In genomic region chr4:88033309-88033708, GRCh38 we compare ENCODE assay signal across 7 cellular contexts. TPM values are rescaled to one million over a fixed set of nuclear protein-coding genes. Genes with fewer than 3 reads are reported as not detected.
DNase-seq lines count a peak whose midpoint lies in the region; ATAC-seq and TF ChIP-seq lines count a peak whose summit lies in the region.

No MANE protein-coding gene starts in this region.

- H3K4me2 ChIP-seq in DND-41 (ENCODE audit: insufficient read depth, low read length) = no peak overlapping the region

- no peaks in the 10 kb centered on the region for H3K9me3 Mint-ChIP-seq in effector memory CD8-positive, alpha-beta T cell
- no peaks in the 10 kb centered on the region for H3K9me3 Mint-ChIP-seq in mesothelial cell of epicardium

- no peaks in the 10 kb centered on the region for H3K27me3 Mint-ChIP-seq in T-helper 17 cell
- no peaks in the 10 kb centered on the region for H3K27me3 Mint-ChIP-seq in effector memory CD8-positive, alpha-beta T cell
- H3K27me3 Mint-ChIP-seq in mesothelial cell of epicardium (ENCODE audit: low read depth) = no peaks in the 10 kb centered on the region

- H3K36me3 ChIP-seq in DND-41 (ENCODE audit: insufficient read depth, low read length) = peaks cover 54% of the 10 kb centered on the region

- H4K20me1 ChIP-seq in DND-41 (ENCODE audit: insufficient read depth, low read length) = no peaks in the 10 kb centered on the region; the same call in 1 of the 2 replicates

- H3K9me3 ChIP-seq in DND-41 (ENCODE audit: insufficient read depth, low read length, severe bottlenecking) = no peaks in the 10 kb centered on the region
- no peaks in the 10 kb centered on the region for H3K9me3 ChIP-seq in T-helper 17 cell (ENCODE audit: control insufficient read depth, low read length, poor library complexity, severe bottlenecking)

- no peak overlapping the region for H2AFZ ChIP-seq in DND-41 (ENCODE audit: low read depth, low read length)

- ATAC-seq in DND-41 (ENCODE audit: insufficient read depth, low read depth) (peak; percentile 76), T-helper 17 cell (peak; percentile 59), HG03457 (IDR thresholded peaks at IDR 0.05; ENCODE audit: unreplicated experiment) (no peak)
- ATAC-seq in effector memory CD8-positive, alpha-beta T cell (replicated peaks) = peak; percentile 65

- H3K4me1 Mint-ChIP-seq in T-helper 17 cell = peaks cover 8% of the 10 kb centered on the region
- no peaks in the 10 kb centered on the region for H3K4me1 Mint-ChIP-seq in effector memory CD8-positive, alpha-beta T cell (ENCODE audit: low read depth in 2 of 2)
- H3K4me1 Mint-ChIP-seq in mesothelial cell of epicardium = peaks cover 12% of the 10 kb centered on the region

- no peak overlapping the region for H3K4me3 Mint-ChIP-seq in T-helper 17 cell
- no peak overlapping the region for H3K4me3 Mint-ChIP-seq in effector memory CD8-positive, alpha-beta T cell
- no peak overlapping the region for H3K4me3 Mint-ChIP-seq in mesothelial cell of epicardium

- no peak overlapping the region for H3K27ac ChIP-seq in DND-41 (ENCODE audit: low read length)

- H3K27me3 ChIP-seq in DND-41 (ENCODE audit: insufficient read depth, low read length, poor library complexity) = no peaks in the 10 kb centered on the region

- H3K36me3 Mint-ChIP-seq in T-helper 17 cell (ENCODE audit: low read depth) (peaks cover 12% of the 10 kb centered on the region), mesothelial cell of epicardium (peaks cover 51% of the 10 kb centered on the region)
- H3K36me3 Mint-ChIP-seq in effector memory CD8-positive, alpha-beta T cell (ENCODE audit: insufficient read depth) = peaks cover 3% of the 10 kb centered on the region

- no peak overlapping the region for H3K4me3 ChIP-seq in DND-41 (ENCODE audit: low read depth in 1 of 2, low read length in 2 of 2)

- H3K27ac Mint-ChIP-seq in T-helper 17 cell (no peak overlapping the region), mesothelial cell of epicardium (no peak overlapping the region)
- no peak overlapping the region for H3K27ac Mint-ChIP-seq in effector memory CD8-positive, alpha-beta T cell

- no peaks in the 10 kb centered on the region for H3K4me1 ChIP-seq in DND-41 (ENCODE audit: insufficient read depth, low read length)

- no peaks in the 10 kb centered on the region for H3K79me2 ChIP-seq in DND-41 (ENCODE audit: insufficient read depth, low read length)

- TF ChIP-seq CTCF in DND-41 (IDR thresholded peaks at IDR 0.05; ENCODE audit: borderline replicate concordance, extremely low read depth, low read length, poor library complexity, severe bottlenecking) (peak; percentile 73), GM20000 (IDR thresholded peaks at IDR 0.05; ENCODE audit: extremely low read depth, missing control alignments) (peak; percentile 43), mesothelial cell of epicardium (IDR thresholded peaks at IDR 0.05; ENCODE audit: unreplicated experiment) (peak; percentile 42)

- no peak overlapping the region for H3K9ac ChIP-seq in DND-41 (ENCODE audit: low read depth, low read length)

- peak; percentile 54 for DNase-seq in DND-41
- peak; percentile 50 for DNase-seq in GM20000 (ENCODE audit: low spot score)
- peak; percentile 43 to 56 for DNase-seq in Kasumi-1 (lab: John Stamatoyannopoulos, UW)
- DNase-seq in T-helper 17 cell = peak in 1 of 3 donors; percentile 10
- peak; percentile 30 to 36 (median 33) for DNase-seq in effector memory CD8-positive, alpha-beta T cell
- DNase-seq in mesothelial cell of epicardium (ENCODE audit: low spot score in 2 of 2, unreplicated experiment in 2 of 2) = no peak

RNA-seq across cellular contexts. Expression of gene PKD2, which starts 25.9 kb away (rescaled TPM):
- total RNA-seq in T-helper 17 cell = 10 to 100 TPM; 10.2 to 11.1 TPM
- total RNA-seq in mesothelial cell of epicardium = 63.3 to 65.7 TPM (median 65.5 TPM) in 3 replicates

RNA-seq across cellular contexts. Expression of gene SPP1, which starts 57.8 kb away (rescaled TPM):
- not detected for total RNA-seq in T-helper 17 cell
- 23.9 to 33.3 TPM (median 30.3 TPM) in 3 replicates for total RNA-seq in mesothelial cell of epicardium

Comparison
In these comparisons a context has a peak if more than half of its experiments do, and no peak if none do; other contexts are left out.
1. DNase-seq: peak in DND-41 (single experiment), GM20000 (single experiment), Kasumi-1 (2 of 2) and effector memory CD8-positive, alpha-beta T cell (3 of 3); none in mesothelial cell of epicardium (0 of 2).
2. RNA of gene SPP1, which starts 57.8 kb away (total RNA-seq): 23.9 to 33.3 TPM in mesothelial cell of epicardium; not detected in T-helper 17 cell; every median in the first group is over 10 times any median in the second.
3. Peak in every context shown above with its lines, with median percentiles within 50 percentile points of each other: CTCF ChIP-seq.